ENCODE assay signal across 15 cellular contexts in genomic region chr3:178059124-178059523, GRCh38.
A peak's percentile ranks its signal among the peaks of the same experiment; 100 is the strongest.
DNase-seq lines count a peak whose midpoint lies in the region; ATAC-seq and TF ChIP-seq lines count a peak whose summit lies in the region.
"Had no signal": no experiment of that assay in that cellular context is flagged by ENCODE, and none has a peak within 500 bp of the region (broad histone marks: within the 10 kb centered on the region; RNA-seq: fewer than 3 reads in every experiment).

No MANE protein-coding gene starts in this region.

- H3K9me2 ChIP-seq in hepatocyte (replicated peaks; ENCODE audit: insufficient read depth) = no peaks in the 10 kb centered on the region

- H3K36me3 ChIP-seq in hepatocyte (replicated peaks; ENCODE audit: insufficient read depth, low read depth) (no peaks in the 10 kb centered on the region), gastrocnemius medialis (no peaks in the 10 kb centered on the region)

- peaks cover 27% of the 10 kb centered on the region for H3K4me1 ChIP-seq in hepatocyte (ENCODE audit: insufficient read depth)
- H3K4me1 ChIP-seq in gastrocnemius medialis = no peaks in the 10 kb centered on the region
- H3K4me1 ChIP-seq: body of pancreas had no signal

- intact Hi-C loops in gastrocnemius medialis (cut with DNase I; ENCODE audit: low total_unique reads) = no loop called here

- H3K4me2 ChIP-seq in hepatocyte = no peak overlapping the region

- peak; percentile 18 for DNase-seq in EH (ENCODE audit: low read depth)
- peak; percentile 35 for DNase-seq in LHCN-M2 (ENCODE audit: low read depth)
- DNase-seq in astrocyte of the hippocampus (ENCODE audit: low read depth, low spot score) = peak; percentile 27
- peak; percentile 37 for DNase-seq in hepatocyte (ENCODE audit: low spot score)
- no peak for DNase-seq in stimulated activated CD4-positive, alpha-beta T cell treated with anti-CD3 and anti-CD28 coated beads, Interleukin-2, amount 100 ng/mL, for 24 hours
- no peak for DNase-seq in AG20443 (ENCODE audit: low spot score)
- no peak for DNase-seq in gastrocnemius medialis
- DNase-seq: activated CD4-positive, alpha-beta T cell treated with anti-CD3 and anti-CD28 coated beads, Interleukin-2, amount 10 ng/mL, durations not matched to agents 24 days and 14 days; activated naive CD4-positive, alpha-beta T cell treated with anti-CD3 and anti-CD28 coated beads, Interleukin-2, amount 10 ng/mL, durations not matched to agents 7 days and 5 days; body of pancreas; DMS53; erythroblast; small intestine; trophoblast cell had no signal

- in situ Hi-C loops in gastrocnemius medialis (cut with MboI; ENCODE audit: low sequenced_read_pairs in 4 of 4) = no loop called here

- TF ChIP-seq CTCF in hepatocyte (IDR thresholded peaks at IDR 0.05; ENCODE audit: poor library complexity) (no peak), gastrocnemius medialis (IDR thresholded peaks at IDR 0.05 in 4 of 5, conservative IDR thresholded peaks at IDR 0.05 in 1 of 5) (no peak)

- H2AFZ ChIP-seq in hepatocyte = no peak overlapping the region

- no peak for TF ChIP-seq POLR2A in gastrocnemius medialis (IDR thresholded peaks at IDR 0.05)

- no peak overlapping the region for H3K4me3 ChIP-seq in hepatocyte
- H3K4me3 ChIP-seq in gastrocnemius medialis = no peak overlapping the region
- H3K4me3 ChIP-seq: body of pancreas had no signal

- no peaks in the 10 kb centered on the region for H3K27me3 ChIP-seq in hepatocyte
- H3K27me3 ChIP-seq in gastrocnemius medialis = no peaks in the 10 kb centered on the region
- H3K27me3 ChIP-seq: body of pancreas had no signal

- H3K9me3 ChIP-seq in hepatocyte (ENCODE audit: low read depth) (no peaks in the 10 kb centered on the region), gastrocnemius medialis (no peaks in the 10 kb centered on the region)
- H3K9me3 ChIP-seq: body of pancreas had no signal

- no peaks in the 10 kb centered on the region for H3K79me2 ChIP-seq in hepatocyte

- ATAC-seq in GM19324 (IDR thresholded peaks at IDR 0.05; ENCODE audit: low FRiP score, unreplicated experiment) = no peak
- ATAC-seq in gastrocnemius medialis = no peak
- ATAC-seq: body of pancreas had no signal

- H3K27ac ChIP-seq in hepatocyte (peak overlapping the region; percentile 63), gastrocnemius medialis (no peak overlapping the region)
- H3K27ac ChIP-seq: body of pancreas had no signal

- H4K20me1 ChIP-seq in hepatocyte (ENCODE audit: insufficient read depth, poor library complexity, severe bottlenecking) = no peaks in the 10 kb centered on the region

Comparison
In these comparisons a context has a peak if more than half of its experiments do, and no peak if none do; other contexts are left out.
1. DNase-seq: peak in EH (single experiment), LHCN-M2 (single experiment), astrocyte of the hippocampus (single experiment) and hepatocyte (single experiment); none in stimulated activated CD4-positive, alpha-beta T cell treated with anti-CD3 and anti-CD28 coated beads, Interleukin-2, amount 100 ng/mL, for 24 hours (0 of 2), AG20443 (single experiment) and gastrocnemius medialis (0 of 2).